In the genomic region with DNA sequence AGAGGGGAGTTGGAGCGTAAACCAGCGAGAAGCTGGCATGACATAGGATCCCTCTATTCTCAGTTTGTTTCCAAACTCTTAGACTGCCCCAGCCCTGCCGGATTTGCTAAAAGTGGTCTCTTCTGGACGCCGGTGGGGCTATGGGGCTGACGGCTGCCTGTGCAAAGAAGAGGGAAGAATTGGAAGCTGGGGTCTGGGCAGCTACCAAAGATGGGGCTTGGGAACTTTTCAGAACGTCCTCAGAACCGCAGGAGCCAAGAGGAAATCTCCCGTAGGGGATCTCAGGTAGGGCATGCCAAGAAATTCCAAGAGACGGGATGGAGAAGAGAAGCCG, we compare ENCODE assay signal across 1 cellular context.
TF ChIP-seq lines count a peak whose summit lies in the region.

No MANE protein-coding gene starts in this region.

TF ChIP-seq in H1, 55 proteins besides CTCF, POLR2A, EP300 and RAD21:
- TF ChIP-seq RNF2 (IDR thresholded peaks at IDR 0.05; ENCODE audit: borderline replicate concordance, low read depth, low read length, missing control alignments, poor library complexity, severe bottlenecking), result peak; percentile 36
